30 cellular contexts compared by ENCODE assay signal in the genomic region with DNA sequence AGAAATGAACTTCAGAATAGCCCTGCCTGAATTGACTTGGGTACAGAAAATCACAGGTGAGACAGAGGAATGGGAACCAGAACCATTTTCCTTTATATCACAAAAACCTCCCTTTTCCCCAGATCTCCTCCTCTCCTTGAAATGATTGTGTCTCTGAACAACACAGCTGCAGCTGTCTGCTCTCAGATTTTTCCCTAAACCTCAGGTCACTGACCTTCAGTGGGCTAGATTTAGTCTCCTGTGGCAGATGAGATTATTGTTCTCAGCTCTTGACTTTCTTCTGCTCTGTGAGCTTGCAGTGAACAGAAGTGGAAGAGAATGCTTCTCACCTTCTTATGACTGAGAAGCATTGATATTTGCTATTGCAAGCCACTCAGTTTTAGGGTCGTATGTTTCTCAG.
"Had no signal": no experiment of that assay in that cellular context is flagged by ENCODE, and none has a peak within 500 bp of the region (broad histone marks: within the 10 kb centered on the region; RNA-seq: fewer than 3 reads in every experiment).

No MANE protein-coding gene starts in this region.

- H3K27ac ChIP-seq: left lung, neural progenitor cell, neutrophil, ovary, right atrium auricular region, right lobe of liver, stomach, testis, thyroid gland, transverse colon, upper lobe of left lung, vagina had no signal

- H3K4me2 ChIP-seq: neural progenitor cell had no signal

- H3K4me1 ChIP-seq: neural progenitor cell, right atrium auricular region, testis, thyroid gland, transverse colon had no signal

- H3K9ac ChIP-seq: neural progenitor cell had no signal

- FAIRE-seq: islet of Langerhans, kidney, small intestine had no signal

- H3K36me3 ChIP-seq: left lung, neural progenitor cell, neutrophil, ovary, right atrium auricular region, right lobe of liver, stomach, thyroid gland, transverse colon, upper lobe of left lung, vagina had no signal

- H2AFZ ChIP-seq: neural progenitor cell had no signal

- H3K9me3 ChIP-seq: left lung, mucosa of descending colon, neutrophil, ovary, right atrium auricular region, right lobe of liver, stomach, testis, thyroid gland, transverse colon, upper lobe of left lung, vagina had no signal

- H3K27me3 ChIP-seq: left lung, neural progenitor cell, ovary, right atrium auricular region, right lobe of liver, stomach, testis, thyroid gland, transverse colon, upper lobe of left lung, vagina had no signal

- H3K4me3 ChIP-seq: left lung, lung, mucosa of descending colon, neural progenitor cell, ovary, right atrium auricular region, right lobe of liver, stomach, testis, thyroid gland, transverse colon, upper lobe of left lung, vagina had no signal

- DNase-seq: head of caudate nucleus; hippocampal formation; immature natural killer cell; kidney; left colon; midbrain; mucosa of descending colon; naive B cell; natural killer cell; nephron progenitor cell; occipital lobe; ovary; right lobe of liver; small intestine; stimulated activated CD4-positive, alpha-beta T cell treated with anti-CD3 and anti-CD28 coated beads, Interleukin-1b, Interleukin-23, amount 100 ng/mL, for 48 hours; stimulated activated CD4-positive, alpha-beta T cell treated with anti-CD3 and anti-CD28 coated beads, Interleukin-4, amount 100 ng/mL, for 1 hour; stimulated activated naive B cell treated with anti-CD40 and anti-IgM and Interleukin-4, amounts not matched to agents 10 μg/mL and 1 μg/mL and 100 μg/mL, for 72 hours; stimulated activated naive CD8-positive, alpha-beta T cell treated with anti-CD3 and anti-CD28 coated beads, Interleukin-15, Interleukin-2, amounts not matched to agents 100 U/mL and 50 U/mL, for 24 hours; stomach; testis; thyroid gland; transverse colon; upper lobe of left lung had no signal

- ATAC-seq: left colon; left lung; mucosa of descending colon; natural killer cell; right lobe of liver; stimulated activated naive B cell treated with anti-CD40 and anti-IgM and Interleukin-4, amounts not matched to agents 10 μg/mL and 1 μg/mL and 100 μg/mL, for 72 hours; stimulated activated naive CD8-positive, alpha-beta T cell treated with anti-CD3 and anti-CD28 coated beads, Interleukin-15, Interleukin-2, amounts not matched to agents 100 U/mL and 50 U/mL, for 24 hours had no signal
